20 cellular contexts compared by ENCODE assay signal in the genomic region with DNA sequence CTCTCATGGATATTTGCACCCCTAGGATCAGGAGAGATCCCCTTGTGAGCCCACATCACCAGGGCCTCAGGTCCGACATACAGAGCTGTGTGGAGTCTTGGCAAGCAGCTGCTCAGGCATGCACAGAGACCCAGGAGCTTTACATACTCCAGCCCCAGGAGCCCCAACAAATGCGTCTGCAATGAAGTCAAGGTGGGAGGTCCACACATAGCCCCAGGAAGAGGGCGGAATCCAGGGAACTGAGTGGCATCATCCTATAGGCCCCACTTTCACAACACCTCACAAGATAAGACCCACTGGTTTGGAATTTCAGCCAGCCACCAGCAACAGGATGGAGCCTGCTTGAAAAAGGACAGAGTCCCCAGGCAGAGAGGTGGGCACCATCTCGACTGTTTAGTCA.
DNase-seq lines count a peak whose midpoint lies in the region; ATAC-seq and TF ChIP-seq lines count a peak whose summit lies in the region.
"Had no signal": no experiment of that assay in that cellular context is flagged by ENCODE, and none has a peak within 500 bp of the region (broad histone marks: within the 10 kb centered on the region; RNA-seq: fewer than 3 reads in every experiment).

No MANE protein-coding gene starts in this region.

- H3K23ac ChIP-seq in mesendoderm (ENCODE audit: low read length): no peak overlapping the region

- DNase-seq in SJCRH30: peak; percentile 38 to 46
- peak; percentile 38 for DNase-seq in endodermal cell
- peak; percentile 66 for DNase-seq in mesendoderm
- no peak for DNase-seq in NCI-H2171 (lab: John Stamatoyannopoulos, UW)
- DNase-seq in NCI-H128 (lab: John Stamatoyannopoulos, UW; ENCODE audit: unreplicated experiment): no peak
- DNase-seq: 8988T; ACHN; AML-193; BE2C; CD4-positive, alpha-beta T cell; CD8-positive, alpha-beta memory T cell; DMS153; DND-41; GM23248; HFFc6 had no signal

- ATAC-seq in GM21825 (IDR thresholded peaks at IDR 0.05; ENCODE audit: unreplicated experiment): no peak
- ATAC-seq: A549 had no signal

- 93 to 96% methylated on average over 3 to 4 of the region's 4 CpGs for WGBS in endodermal cell (ENCODE audit: insufficient coverage in 1 of 2, insufficient read length in 1 of 2), 2 experiments
- WGBS in mesendoderm (ENCODE audit: extremely low coverage, insufficient coverage, low lambda C conversion rate): no CpG with 5 or more reads among the region's 4 CpGs

- H3K4me3 ChIP-seq in SJCRH30: no peak overlapping the region
- H3K4me3 ChIP-seq in endodermal cell (ENCODE audit: low read length): no peak overlapping the region
- H3K4me3 ChIP-seq in mesendoderm (ENCODE audit: low read length): no peak overlapping the region
- H3K4me3 ChIP-seq: A549; BLaER1 treated with 17β-estradiol and CSF1 and Interleukin-3, amounts not matched to agents 10 nM and 100 nM; GM23248; HAP-1 had no signal

- no peak overlapping the region for H3K4me3 Mint-ChIP-seq in endodermal cell
- H3K4me3 Mint-ChIP-seq: CD14-positive monocyte; CD4-positive, alpha-beta T cell; CD8-positive, alpha-beta memory T cell; HFFc6 had no signal

- no peak overlapping the region for H4K5ac ChIP-seq in mesendoderm (ENCODE audit: low read length)

- no peak overlapping the region for H2BK120ac ChIP-seq in mesendoderm (ENCODE audit: low read depth, low read length)

- H3K27ac ChIP-seq in SJCRH30: no peak overlapping the region
- H3K27ac ChIP-seq in endodermal cell (ENCODE audit: low read depth, low read length): no peak overlapping the region
- H3K27ac ChIP-seq in mesendoderm (ENCODE audit: low read depth, low read length): no peak overlapping the region
- H3K27ac ChIP-seq: A549; BLaER1 treated with 17β-estradiol and CSF1 and Interleukin-3, amounts not matched to agents 10 nM and 100 nM; GM23248 had no signal

- H3K9me3 Mint-ChIP-seq in endodermal cell: peaks cover 2% of the 10 kb centered on the region
- H3K9me3 Mint-ChIP-seq: CD4-positive, alpha-beta T cell; CD8-positive, alpha-beta memory T cell; HFFc6 had no signal

- H3K79me1 ChIP-seq in mesendoderm (ENCODE audit: low read length): no peaks in the 10 kb centered on the region

- H3K4me1 ChIP-seq in SJCRH30 (no peaks in the 10 kb centered on the region; the same call in 1 of the 2 replicates), endodermal cell (ENCODE audit: control insufficient read depth, insufficient read depth, low read length) (no peaks in the 10 kb centered on the region), mesendoderm (ENCODE audit: control insufficient read depth, low read depth, low read length) (no peaks in the 10 kb centered on the region)
- H3K4me1 ChIP-seq: A549; BE2C; BLaER1 treated with 17β-estradiol and CSF1 and Interleukin-3, amounts not matched to agents 10 nM and 100 nM; HAP-1 had no signal

- peaks cover 8% of the 10 kb centered on the region for H3K4me1 Mint-ChIP-seq in endodermal cell
- H3K4me1 Mint-ChIP-seq: CD14-positive monocyte; CD8-positive, alpha-beta memory T cell had no signal

- H3K9me3 ChIP-seq in SJCRH30 (replicated peaks): no peaks in the 10 kb centered on the region
- H3K9me3 ChIP-seq in endodermal cell (ENCODE audit: control insufficient read depth, low read length): peaks cover 18% of the 10 kb centered on the region
- H3K9me3 ChIP-seq: A549, BE2C, HAP-1 had no signal

- H2BK5ac ChIP-seq in mesendoderm (ENCODE audit: low read length): no peak overlapping the region

- peaks cover 61% of the 10 kb centered on the region for H3K27me3 Mint-ChIP-seq in endodermal cell (ENCODE audit: insufficient read depth)

- H3K18ac ChIP-seq in mesendoderm (ENCODE audit: low read length): no peak overlapping the region

- no peak overlapping the region for H2AK5ac ChIP-seq in mesendoderm (ENCODE audit: low read length)

- H3K36me3 ChIP-seq in SJCRH30: no peaks in the 10 kb centered on the region
- H3K36me3 ChIP-seq in endodermal cell (ENCODE audit: control insufficient read depth, insufficient read depth, low read length): no peaks in the 10 kb centered on the region
- H3K36me3 ChIP-seq in mesendoderm (ENCODE audit: control insufficient read depth, insufficient read depth, low read length): no peaks in the 10 kb centered on the region
- H3K36me3 ChIP-seq: BE2C; BLaER1 treated with 17β-estradiol and CSF1 and Interleukin-3, amounts not matched to agents 10 nM and 100 nM; HAP-1 had no signal

- no peak overlapping the region for H3K9ac ChIP-seq in endodermal cell (ENCODE audit: extremely low read depth, low read length, poor library complexity, severe bottlenecking)
- H3K9ac ChIP-seq in mesendoderm (ENCODE audit: low read length): no peak overlapping the region
- H3K9ac ChIP-seq: BLaER1 treated with 17β-estradiol and CSF1 and Interleukin-3, amounts not matched to agents 10 nM and 100 nM; GM23248 had no signal

- no peak overlapping the region for H2BK15ac ChIP-seq in mesendoderm (replicated peaks; ENCODE audit: low read depth)

- H3K4ac ChIP-seq in mesendoderm (ENCODE audit: low read depth, low read length): no peak overlapping the region

- H3K27ac Mint-ChIP-seq in endodermal cell: no peak overlapping the region
- H3K27ac Mint-ChIP-seq: CD4-positive, alpha-beta T cell; CD8-positive, alpha-beta memory T cell; HFFc6 had no signal

- no peak overlapping the region for H3K56ac ChIP-seq in mesendoderm (ENCODE audit: low read length)

- H3K36me3 Mint-ChIP-seq in endodermal cell (ENCODE audit: low read depth): no peaks in the 10 kb centered on the region
- H3K36me3 Mint-ChIP-seq: CD14-positive monocyte; CD8-positive, alpha-beta memory T cell had no signal

- no peaks in the 10 kb centered on the region for H3K27me3 ChIP-seq in SJCRH30
- peaks cover 64% of the 10 kb centered on the region for H3K27me3 ChIP-seq in endodermal cell (ENCODE audit: control insufficient read depth, insufficient read depth, low read length, poor library complexity, severe bottlenecking)
- H3K27me3 ChIP-seq in mesendoderm (ENCODE audit: insufficient read depth, low read length, poor library complexity): no peaks in the 10 kb centered on the region
- H3K27me3 ChIP-seq: BLaER1 treated with 17β-estradiol and CSF1 and Interleukin-3, amounts not matched to agents 10 nM and 100 nM had no signal

- no peaks in the 10 kb centered on the region for H3K79me2 ChIP-seq in mesendoderm (ENCODE audit: control insufficient read depth, insufficient read depth, low read length)

- no peak for TF ChIP-seq CTCF in endodermal cell (conservative IDR thresholded peaks at IDR 0.05)

- H4K8ac ChIP-seq in mesendoderm (ENCODE audit: low read depth, low read length): no peak overlapping the region

- no peak overlapping the region for H3K4me2 ChIP-seq in mesendoderm (ENCODE audit: low read length)
- H3K4me2 ChIP-seq: A549; BLaER1 treated with 17β-estradiol and CSF1 and Interleukin-3, amounts not matched to agents 10 nM and 100 nM had no signal

Comparison
In these comparisons a context has a peak if more than half of its experiments do, and no peak if none do; other contexts are left out.
1. DNase-seq: peak in SJCRH30 (2 of 2), endodermal cell (single experiment) and mesendoderm (single experiment); none in NCI-H2171 (single experiment) and NCI-H128 (single experiment).